ENCODE assay signal across 22 cellular contexts in genomic region chr5:79759848-79760247, GRCh38.
DNase-seq lines count a peak whose midpoint lies in the region; ATAC-seq and TF ChIP-seq lines count a peak whose summit lies in the region.
"Had no signal": no experiment of that assay in that cellular context is flagged by ENCODE, and none has a peak within 500 bp of the region (broad histone marks: within the 10 kb centered on the region; RNA-seq: fewer than 3 reads in every experiment).

No MANE protein-coding gene starts in this region.

- TF ChIP-seq CTCF in Loucy (conservative IDR thresholded peaks at IDR 0.05; ENCODE audit: low read length) (no peak), right lobe of liver (IDR thresholded peaks at IDR 0.05) (no peak), GM10248 (IDR thresholded peaks at IDR 0.05; ENCODE audit: control extremely low read depth, extremely low read depth, low read depth, missing control alignments) (no peak), natural killer cell (IDR thresholded peaks at IDR 0.05) (no peak)

- no peaks in the 10 kb centered on the region for H3K9me3 Mint-ChIP-seq in natural killer cell
- H3K9me3 Mint-ChIP-seq: CD4-positive, alpha-beta T cell; CD8-positive, alpha-beta memory T cell; H9 had no signal

- H3K27ac ChIP-seq in GM23248 (peak overlapping the region; percentile 5; the same call in 1 of the 2 replicates), right lobe of liver (peak overlapping the region in 2 of 3 donors; percentile 67 to 89)
- H3K27ac ChIP-seq: A549; BLaER1 treated with 17β-estradiol and CSF1 and Interleukin-3, amounts not matched to agents 10 nM and 100 nM had no signal

- no peaks in the 10 kb centered on the region for H3K79me2 ChIP-seq in GM23248 (ENCODE audit: insufficient read depth)
- H3K79me2 ChIP-seq in Loucy (ENCODE audit: insufficient read depth, low read length): no peaks in the 10 kb centered on the region

- in situ Hi-C loops in GM23248 (cut with MboI): no loop called here

- H3K4me1 Mint-ChIP-seq in natural killer cell: peaks cover 10 to 20% of the 10 kb centered on the region in 2 donors
- H3K4me1 Mint-ChIP-seq: CD14-positive monocyte, H9 had no signal

- H3K9me2 ChIP-seq in GM23248 (ENCODE audit: insufficient read depth) (no peaks in the 10 kb centered on the region), Loucy (replicated peaks; ENCODE audit: low read depth, low read length) (no peaks in the 10 kb centered on the region)

- no peak overlapping the region for H3K4me3 Mint-ChIP-seq in natural killer cell
- H3K4me3 Mint-ChIP-seq: CD14-positive monocyte; CD4-positive, alpha-beta T cell; CD8-positive, alpha-beta memory T cell; H9 had no signal

- H3K9me3 ChIP-seq in GM23248 (ENCODE audit: low read depth) (no peaks in the 10 kb centered on the region), Loucy (ENCODE audit: insufficient read depth, low read depth, low read length) (no peaks in the 10 kb centered on the region), right lobe of liver (no peaks in the 10 kb centered on the region)
- H3K9me3 ChIP-seq: A549, BE2C had no signal

- CTCF ChIA-PET in GM10248 (lab: Yijun Ruan, JAX): no interaction called here

- no peak overlapping the region for H3K4me2 ChIP-seq in GM23248 (ENCODE audit: unreplicated experiment)
- H3K4me2 ChIP-seq in Loucy (ENCODE audit: low read depth, low read length, poor library complexity, severe bottlenecking): no peak overlapping the region
- H3K4me2 ChIP-seq: A549; BLaER1 treated with 17β-estradiol and CSF1 and Interleukin-3, amounts not matched to agents 10 nM and 100 nM had no signal

- H3K27me3 ChIP-seq in GM23248 (replicated peaks; ENCODE audit: insufficient read depth) (no peaks in the 10 kb centered on the region), Loucy (ENCODE audit: insufficient read depth, low read length, poor library complexity, severe bottlenecking) (no peaks in the 10 kb centered on the region), right lobe of liver (no peaks in the 10 kb centered on the region)
- H3K27me3 ChIP-seq: BLaER1 treated with 17β-estradiol and CSF1 and Interleukin-3, amounts not matched to agents 10 nM and 100 nM had no signal

- no peak for DNase-seq in GM23248
- peak; percentile 65 for DNase-seq in left lobe of liver (ENCODE audit: low spot score)
- peak in 1 of 3 donors; percentile 67 for DNase-seq in right lobe of liver
- DNase-seq in GM10248 (ENCODE audit: extremely low spot score): no peak
- DNase-seq in midbrain (lab: John Stamatoyannopoulos, UW): no peak
- no peak for DNase-seq in left ventricle myocardium superior
- no peak for DNase-seq in natural killer cell
- DNase-seq: 8988T; ACHN; AML-193; BE2C; CD4-positive, alpha-beta T cell; CD8-positive, alpha-beta memory T cell; DMS 273 treated with DMSO at 0.1 percent for 48 hours; DMS79; GDM1; H9 had no signal

- intact Hi-C loops in right lobe of liver (cut with DNase I) (no loop called here), left ventricle myocardium superior (cut with micrococcal nuclease) (no loop called here), natural killer cell (cut with micrococcal nuclease) (no loop called here)

- H3K27me3 Mint-ChIP-seq in natural killer cell (ENCODE audit: low read depth in 2 of 2): no peaks in the 10 kb centered on the region

- no peak for TF ChIP-seq POLR2A in right lobe of liver (IDR thresholded peaks at IDR 0.05)

- H3K27ac Mint-ChIP-seq in natural killer cell: no peak overlapping the region
- H3K27ac Mint-ChIP-seq: CD4-positive, alpha-beta T cell; H9 had no signal

- POLR2A ChIA-PET in GM10248 (lab: Yijun Ruan, JAX): no interaction called here

- H3K9ac ChIP-seq in GM23248 (no peak overlapping the region), Loucy (ENCODE audit: low read depth, low read length, poor library complexity, severe bottlenecking) (no peak overlapping the region)
- H3K9ac ChIP-seq: BLaER1 treated with 17β-estradiol and CSF1 and Interleukin-3, amounts not matched to agents 10 nM and 100 nM had no signal

- H2AFZ ChIP-seq in GM23248 (no peak overlapping the region), Loucy (ENCODE audit: low read length) (peak overlapping the region; percentile 11; the same call in 1 of the 2 replicates)

- no peaks in the 10 kb centered on the region for H3K36me3 Mint-ChIP-seq in natural killer cell
- H3K36me3 Mint-ChIP-seq: CD14-positive monocyte; CD8-positive, alpha-beta memory T cell had no signal

- H3K4me1 ChIP-seq in GM23248 (ENCODE audit: insufficient read depth): peaks cover 9% of the 10 kb centered on the region
- H3K4me1 ChIP-seq in Loucy (ENCODE audit: insufficient read depth, low read length, poor library complexity, severe bottlenecking): peaks cover 19% of the 10 kb centered on the region
- peaks cover 0 to 48% (median 20%) of the 10 kb centered on the region in 4 donors for H3K4me1 ChIP-seq in right lobe of liver
- H3K4me1 ChIP-seq: A549, BE2C had no signal

- no peak overlapping the region for H3K4me3 ChIP-seq in GM23248
- H3K4me3 ChIP-seq in Loucy (ENCODE audit: low read length, poor library complexity, severe bottlenecking): no peak overlapping the region
- H3K4me3 ChIP-seq in right lobe of liver: no peak overlapping the region
- H3K4me3 ChIP-seq: A549; BLaER1 treated with 17β-estradiol and CSF1 and Interleukin-3, amounts not matched to agents 10 nM and 100 nM had no signal

- WGBS in GM23248 (ENCODE audit: low coverage in 1 of 2, low lambda C conversion rate in 2 of 2, missing lambda C conversion rate in 2 of 2), 2 experiments: 100% methylated on average over 1 of the region's 1 CpG
- WGBS in right lobe of liver (ENCODE audit: insufficient coverage, low coverage, low lambda C conversion rate, missing lambda C conversion rate): 23% methylated on average over 1 of the region's 1 CpG

- no peaks in the 10 kb centered on the region for H4K20me1 ChIP-seq in GM23248 (ENCODE audit: insufficient read depth)
- no peaks in the 10 kb centered on the region for H4K20me1 ChIP-seq in Loucy (ENCODE audit: insufficient read depth, low read length, poor library complexity, severe bottlenecking)
- H4K20me1 ChIP-seq: BLaER1 treated with 17β-estradiol and CSF1 and Interleukin-3, amounts not matched to agents 10 nM and 100 nM had no signal

- H3F3A ChIP-seq in GM23248 (ENCODE audit: insufficient read depth): peaks cover 13% of the 10 kb centered on the region
- no peaks in the 10 kb centered on the region for H3F3A ChIP-seq in Loucy (ENCODE audit: low read depth)

- ATAC-seq in left lobe of liver (peak; percentile 77), right lobe of liver (peak; percentile 70 to 84 (median 81)), left ventricle myocardium superior (no peak), natural killer cell (no peak)
- ATAC-seq: A549, HCT116 had no signal

- H3K36me3 ChIP-seq in GM23248 (ENCODE audit: low read depth): no peaks in the 10 kb centered on the region
- H3K36me3 ChIP-seq in Loucy (ENCODE audit: insufficient read depth, low read length): no peaks in the 10 kb centered on the region
- H3K36me3 ChIP-seq in right lobe of liver: no peaks in the 10 kb centered on the region
- H3K36me3 ChIP-seq: BE2C; BLaER1 treated with 17β-estradiol and CSF1 and Interleukin-3, amounts not matched to agents 10 nM and 100 nM had no signal

Comparison
In these comparisons a context has a peak if more than half of its experiments do, and no peak if none do; other contexts are left out.
1. ATAC-seq: peak in left lobe of liver (single experiment) and right lobe of liver (4 of 4); none in left ventricle myocardium superior (single experiment) and natural killer cell (0 of 3).